8 cellular contexts compared by ENCODE assay signal in genomic region chr2:86036790-86037138, GRCh38.
DNase-seq lines count a peak whose midpoint lies in the region; ATAC-seq and TF ChIP-seq lines count a peak whose summit lies in the region.

No MANE protein-coding gene starts in this region.

- peaks cover 99% of the 10 kb centered on the region for H3K36me3 ChIP-seq in HUES64 (ENCODE audit: insufficient read depth, low read length)
- H3K36me3 ChIP-seq in spleen, result peaks cover 0 to 70% (median 19%) of the 10 kb centered on the region in 6 donors

- H3K36me3 Mint-ChIP-seq in activated T-helper 17 cell treated with anti-CD3 and anti-CD28 coated beads, Interleukin-2, amount 50 U/mL, for 72 hours (ENCODE audit: low read depth), result peaks cover 97% of the 10 kb centered on the region
- peaks cover 11 to 25% (median 16%) of the 10 kb centered on the region in 3 donors for H3K36me3 Mint-ChIP-seq in immature natural killer cell

- WGBS in HUES64, result 91% methylated on average over 5 of the region's 5 CpGs
- WGBS in spleen, 5 donors, result 13 to 22% (median 22%) methylated on average over 5 of the region's 5 CpGs

- H3K4me1 Mint-ChIP-seq in activated T-helper 17 cell treated with anti-CD3 and anti-CD28 coated beads, Interleukin-2, amount 50 U/mL, for 72 hours, result peaks cover 47% of the 10 kb centered on the region
- peaks cover 70 to 77% of the 10 kb centered on the region in 2 donors for H3K4me1 Mint-ChIP-seq in immature natural killer cell

- no peak for TF ChIP-seq CTCF in spleen (IDR thresholded peaks at IDR 0.05 in 8 of 11, conservative IDR thresholded peaks at IDR 0.05 in 3 of 11)

- ATAC-seq in activated T-helper 17 cell treated with anti-CD3 and anti-CD28 coated beads, Interleukin-2, amount 50 U/mL, for 72 hours (replicated peaks), result no peak
- ATAC-seq in GM19455 (IDR thresholded peaks at IDR 0.05; ENCODE audit: unreplicated experiment), result no peak

- H3K27me3 ChIP-seq in HUES64 (ENCODE audit: insufficient read depth, low read length), result no peaks in the 10 kb centered on the region
- no peaks in the 10 kb centered on the region for H3K27me3 ChIP-seq in spleen (replicated peaks in 1 of 7)

- H3K9ac ChIP-seq in HUES64 (ENCODE audit: low read depth, low read length), result no peak overlapping the region

- H3K4me3 ChIP-seq in HUES64 (ENCODE audit: low read length) (no peak overlapping the region), spleen (peak overlapping the region in 2 of 8 donors; percentile 6 to 54)

- no peaks in the 10 kb centered on the region for H3K9me3 ChIP-seq in HUES64 (ENCODE audit: insufficient read depth, low read depth, low read length)
- no peaks in the 10 kb centered on the region for H3K9me3 ChIP-seq in spleen

- intact Hi-C loops in spleen (cut with DNase I; ENCODE audit: low total_unique reads), result no loop called here

- H3K4me1 ChIP-seq in HUES64 (ENCODE audit: insufficient read depth, low read length) (peaks cover 2% of the 10 kb centered on the region; the same call in 1 of the 2 replicates), spleen (peaks cover 46 to 80% (median 56%) of the 10 kb centered on the region in 6 donors)

- no peaks in the 10 kb centered on the region for H3K9me3 Mint-ChIP-seq in activated T-helper 17 cell treated with anti-CD3 and anti-CD28 coated beads, Interleukin-2, amount 50 U/mL, for 72 hours
- H3K9me3 Mint-ChIP-seq in immature natural killer cell, result no peaks in the 10 kb centered on the region

- no peaks in the 10 kb centered on the region for H3K27me3 Mint-ChIP-seq in activated T-helper 17 cell treated with anti-CD3 and anti-CD28 coated beads, Interleukin-2, amount 50 U/mL, for 72 hours
- peaks cover 26 to 33% (median 30%) of the 10 kb centered on the region in 3 donors for H3K27me3 Mint-ChIP-seq in immature natural killer cell (ENCODE audit: low read depth in 3 of 3)

- no peak for TF ChIP-seq POLR2A in spleen (IDR thresholded peaks at IDR 0.05)

- DNase-seq in immature natural killer cell, result no peak
- peak; percentile 78 for DNase-seq in spleen
- DNase-seq in NCI-H2227 (lab: John Stamatoyannopoulos, UW; ENCODE audit: unreplicated experiment), result no peak
- no peak for DNase-seq in glomerular visceral epithelial cell (ENCODE audit: extremely low spot score)
- DNase-seq in effector CD4-positive, alpha-beta T cell, result no peak

- 0 out of 2 replicates have a peak overlapping the region, but pooled peaks have one; percentile 13 for H3K27ac ChIP-seq in HUES64 (ENCODE audit: low read depth, low read length)
- peak overlapping the region; percentile 85 to 97 (median 94) for H3K27ac ChIP-seq in spleen

- H3K27ac Mint-ChIP-seq in activated T-helper 17 cell treated with anti-CD3 and anti-CD28 coated beads, Interleukin-2, amount 50 U/mL, for 72 hours, result peak overlapping the region; percentile 94
- peak overlapping the region; percentile 98 to 100 (median 100) for H3K27ac Mint-ChIP-seq in immature natural killer cell

- H3K4me3 Mint-ChIP-seq in activated T-helper 17 cell treated with anti-CD3 and anti-CD28 coated beads, Interleukin-2, amount 50 U/mL, for 72 hours, result peak overlapping the region; percentile 81
- H3K4me3 Mint-ChIP-seq in immature natural killer cell, result peak overlapping the region; percentile 84 to 92 (median 85)
